In genomic region chr14:63727231-63727735, GRCh38 we compare ENCODE assay signal across 8 cellular contexts. TPM values are rescaled to one million over a fixed set of nuclear protein-coding genes. Genes with fewer than 3 reads are reported as not detected.
DNase-seq lines count a peak whose midpoint lies in the region; ATAC-seq, FAIRE-seq and TF ChIP-seq lines count a peak whose summit lies in the region.

No MANE protein-coding gene starts in this region.

- no peaks in the 10 kb centered on the region for H3K9me3 Mint-ChIP-seq in CD4-positive, CD25-positive, alpha-beta regulatory T cell

- FAIRE-seq in bronchial epithelial cell (lab: Jason Lieb, UNC) = no peak

- no peaks in the 10 kb centered on the region for H3K36me3 Mint-ChIP-seq in CD4-positive, CD25-positive, alpha-beta regulatory T cell

- H3K4me3 ChIP-seq in CD4-positive, CD25-positive, alpha-beta regulatory T cell (ENCODE audit: low read depth, low read length) = peak overlapping the region; percentile 92
- peak overlapping the region; percentile 60 for H3K4me3 ChIP-seq in bronchial epithelial cell (ENCODE audit: low read depth, low read length)
- H3K4me3 ChIP-seq in skeletal muscle tissue (ENCODE audit: low read length in 3 of 3) = peak overlapping the region; percentile 88 to 93 (median 92)

- H3K4me3 Mint-ChIP-seq in CD4-positive, CD25-positive, alpha-beta regulatory T cell = peak overlapping the region; percentile 92 to 99 (median 99)

- H3K9ac ChIP-seq in skeletal muscle tissue (ENCODE audit: low read depth in 1 of 3, low read length in 3 of 3) = peak overlapping the region; percentile 87 to 91 (median 89)

- no peaks in the 10 kb centered on the region for H3K9me3 ChIP-seq in CD4-positive, CD25-positive, alpha-beta regulatory T cell (ENCODE audit: control insufficient read depth in 2 of 2, low read length in 2 of 2)
- H3K9me3 ChIP-seq in skeletal muscle tissue (ENCODE audit: control insufficient read depth in 3 of 3, low read length in 3 of 3) = no peaks in the 10 kb centered on the region

- peaks cover 6% of the 10 kb centered on the region for H3K27me3 Mint-ChIP-seq in CD4-positive, CD25-positive, alpha-beta regulatory T cell

- peak overlapping the region; percentile 96 to 97 (median 97) for H3K27ac Mint-ChIP-seq in CD4-positive, CD25-positive, alpha-beta regulatory T cell

- ATAC-seq in CD4-positive, CD25-positive, alpha-beta regulatory T cell (ENCODE audit: low read depth in 2 of 2) = peak; percentile 14 to 17
- ATAC-seq in GM18907 (IDR thresholded peaks at IDR 0.05; ENCODE audit: unreplicated experiment) = peak; percentile 35
- peak; percentile 33 for ATAC-seq in HG03097 (IDR thresholded peaks at IDR 0.05; ENCODE audit: low FRiP score, unreplicated experiment)

- H3K4me1 Mint-ChIP-seq in CD4-positive, CD25-positive, alpha-beta regulatory T cell = peaks cover 14 to 51% (median 28%) of the 10 kb centered on the region in 4 donors

- peak overlapping the region; percentile 81 for H3K27ac ChIP-seq in CD4-positive, CD25-positive, alpha-beta regulatory T cell (ENCODE audit: insufficient read depth, low read length, poor library complexity, severe bottlenecking)
- peak overlapping the region; percentile 69 for H3K27ac ChIP-seq in skeletal muscle tissue (ENCODE audit: low read depth, low read length)

- peaks cover 40% of the 10 kb centered on the region for H3K4me1 ChIP-seq in CD4-positive, CD25-positive, alpha-beta regulatory T cell (ENCODE audit: control insufficient read depth, insufficient read depth, low read length, poor library complexity, severe bottlenecking)
- peaks cover 7 to 16% (median 9%) of the 10 kb centered on the region in 3 donors for H3K4me1 ChIP-seq in skeletal muscle tissue (ENCODE audit: control insufficient read depth in 3 of 3, insufficient read depth in 3 of 3, low read length in 3 of 3)

- H3K36me3 ChIP-seq in CD4-positive, CD25-positive, alpha-beta regulatory T cell (ENCODE audit: control insufficient read depth, insufficient read depth, low read length) = peaks cover 3% of the 10 kb centered on the region
- H3K36me3 ChIP-seq in bronchial epithelial cell (ENCODE audit: control insufficient read depth, insufficient read depth, low read length) (no peaks in the 10 kb centered on the region), skeletal muscle tissue (ENCODE audit: control insufficient read depth in 3 of 3, insufficient read depth in 3 of 3, low read length in 3 of 3) (peaks cover 0 to 2% (median 0%) of the 10 kb centered on the region in 3 donors)

- peak in 2 of 3 donors; percentile 12 to 34 for DNase-seq in CD4-positive, CD25-positive, alpha-beta regulatory T cell
- peak; percentile 63 for DNase-seq in RKO (ENCODE audit: low spot score)
- DNase-seq in bronchial epithelial cell (ENCODE audit: low read depth) = no peak
- DNase-seq in islet precursor cell = peak; percentile 77
- no peak for DNase-seq in GM20000 (ENCODE audit: low spot score)

- no peaks in the 10 kb centered on the region for H3K27me3 ChIP-seq in CD4-positive, CD25-positive, alpha-beta regulatory T cell (ENCODE audit: control insufficient read depth, insufficient read depth, low read length)
- H3K27me3 ChIP-seq in bronchial epithelial cell (ENCODE audit: control insufficient read depth, insufficient read depth, low read length) (no peaks in the 10 kb centered on the region), skeletal muscle tissue (ENCODE audit: control insufficient read depth in 3 of 3, insufficient read depth in 3 of 3, low read length in 3 of 3) (no peaks in the 10 kb centered on the region)

- TF ChIP-seq CTCF in bronchial epithelial cell (IDR thresholded peaks at IDR 0.05; ENCODE audit: insufficient read depth, low read length, severe bottlenecking) (no peak), GM20000 (IDR thresholded peaks at IDR 0.05; ENCODE audit: extremely low read depth, missing control alignments) (no peak)

RNA-seq across cellular contexts. Expression of gene SGPP1, which starts 0.6 kb away (rescaled TPM):
- 25.0 TPM for total RNA-seq in CD4-positive, CD25-positive, alpha-beta regulatory T cell
- polyA plus RNA-seq in CD4-positive, CD25-positive, alpha-beta regulatory T cell = 10 to 100 TPM; 24.9 to 38.6 (median 34.2) TPM
- 35.3 and 39.2 TPM in 2 replicates for total RNA-seq in bronchial epithelial cell
- 13.0 TPM for total RNA-seq in skeletal muscle tissue

Comparison
In these comparisons a context has a peak if more than half of its experiments do, and no peak if none do; other contexts are left out.
1. DNase-seq: peak in CD4-positive, CD25-positive, alpha-beta regulatory T cell (2 of 3), RKO (single experiment) and islet precursor cell (single experiment); none in bronchial epithelial cell (single experiment) and GM20000 (single experiment).
2. Peak in every context shown above with its lines, with median percentiles within 50 percentile points of each other: ATAC-seq and H3K4me3 ChIP-seq.